1 cellular context compared by ENCODE assay signal in genomic region chr6:43575105-43575771, GRCh38.
TF ChIP-seq lines count a peak whose summit lies in the region.

No MANE protein-coding gene starts in this region.

TF ChIP-seq in HepG2, 621 proteins besides CTCF, POLR2A, EP300 and RAD21 (continues in another document):
- TF ChIP-seq ZNF431 (CRISPR knock-in tag; IDR thresholded peaks at IDR 0.05; ENCODE audit: borderline replicate concordance, low read depth) = peak; percentile 53; the same call in 1 of the 2 replicates
- TF ChIP-seq, protein P1, sequence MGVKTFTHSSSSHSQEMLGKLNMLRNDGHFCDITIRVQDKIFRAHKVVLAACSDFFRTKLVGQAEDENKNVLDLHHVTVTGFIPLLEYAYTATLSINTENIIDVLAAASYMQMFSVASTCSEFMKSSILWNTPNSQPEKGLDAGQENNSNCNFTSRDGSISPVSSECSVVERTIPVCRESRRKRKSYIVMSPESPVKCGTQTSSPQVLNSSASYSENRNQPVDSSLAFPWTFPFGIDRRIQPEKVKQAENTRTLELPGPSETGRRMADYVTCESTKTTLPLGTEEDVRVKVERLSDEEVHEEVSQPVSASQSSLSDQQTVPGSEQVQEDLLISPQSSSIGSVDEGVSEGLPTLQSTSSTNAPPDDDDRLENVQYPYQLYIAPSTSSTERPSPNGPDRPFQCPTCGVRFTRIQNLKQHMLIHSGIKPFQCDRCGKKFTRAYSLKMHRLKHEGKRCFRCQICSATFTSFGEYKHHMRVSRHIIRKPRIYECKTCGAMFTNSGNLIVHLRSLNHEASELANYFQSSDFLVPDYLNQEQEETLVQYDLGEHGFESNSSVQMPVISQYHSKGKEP (CRISPR knock-in tag; IDR thresholded peaks at IDR 0.05) = no peak
- TF ChIP-seq ATF7 (IDR thresholded peaks at IDR 0.05) = no peak
- TF ChIP-seq ATF7 (CRISPR knock-in tag; IDR thresholded peaks at IDR 0.05) = 0 out of 2 replicates have a peak, but pooled peaks have one; percentile 4
- TF ChIP-seq IRF2 (CRISPR knock-in tag; IDR thresholded peaks at IDR 0.05) = no peak
- TF ChIP-seq, protein P2, sequence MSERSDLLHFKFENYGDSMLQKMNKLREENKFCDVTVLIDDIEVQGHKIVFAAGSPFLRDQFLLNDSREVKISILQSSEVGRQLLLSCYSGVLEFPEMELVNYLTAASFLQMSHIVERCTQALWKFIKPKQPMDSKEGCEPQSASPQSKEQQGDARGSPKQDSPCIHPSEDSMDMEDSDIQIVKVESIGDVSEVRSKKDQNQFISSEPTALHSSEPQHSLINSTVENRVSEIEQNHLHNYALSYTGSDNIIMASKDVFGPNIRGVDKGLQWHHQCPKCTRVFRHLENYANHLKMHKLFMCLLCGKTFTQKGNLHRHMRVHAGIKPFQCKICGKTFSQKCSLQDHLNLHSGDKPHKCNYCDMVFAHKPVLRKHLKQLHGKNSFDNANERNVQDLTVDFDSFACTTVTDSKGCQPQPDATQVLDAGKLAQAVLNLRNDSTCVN (CRISPR knock-in tag; IDR thresholded peaks at IDR 0.05; ENCODE audit: borderline replicate concordance) = peak; percentile 10; the same call in 1 of the 2 replicates
- peak; percentile 64; the same call in 1 of the 2 replicates for TF ChIP-seq DDIT3 (CRISPR knock-in tag; IDR thresholded peaks at IDR 0.05)
- TF ChIP-seq ZNF317 (CRISPR knock-in tag; IDR thresholded peaks at IDR 0.05) = 0 out of 2 replicates have a peak, but pooled peaks have one; percentile 34
- TF ChIP-seq ZSCAN9 (CRISPR knock-in tag; IDR thresholded peaks at IDR 0.05; ENCODE audit: borderline replicate concordance) = 0 out of 2 replicates have a peak, but pooled peaks have one; percentile 30
- no peak for TF ChIP-seq ZNF282 (IDR thresholded peaks at IDR 0.05; ENCODE audit: partially characterized antibody)
- TF ChIP-seq SP140L (CRISPR knock-in tag; IDR thresholded peaks at IDR 0.05; ENCODE audit: borderline replicate concordance) = 0 out of 2 replicates have a peak, but pooled peaks have one; percentile 40
- TF ChIP-seq ELF3 (CRISPR knock-in tag; IDR thresholded peaks at IDR 0.05) = peak; percentile 32; the same call in 1 of the 2 replicates
- TF ChIP-seq, protein P3, sequence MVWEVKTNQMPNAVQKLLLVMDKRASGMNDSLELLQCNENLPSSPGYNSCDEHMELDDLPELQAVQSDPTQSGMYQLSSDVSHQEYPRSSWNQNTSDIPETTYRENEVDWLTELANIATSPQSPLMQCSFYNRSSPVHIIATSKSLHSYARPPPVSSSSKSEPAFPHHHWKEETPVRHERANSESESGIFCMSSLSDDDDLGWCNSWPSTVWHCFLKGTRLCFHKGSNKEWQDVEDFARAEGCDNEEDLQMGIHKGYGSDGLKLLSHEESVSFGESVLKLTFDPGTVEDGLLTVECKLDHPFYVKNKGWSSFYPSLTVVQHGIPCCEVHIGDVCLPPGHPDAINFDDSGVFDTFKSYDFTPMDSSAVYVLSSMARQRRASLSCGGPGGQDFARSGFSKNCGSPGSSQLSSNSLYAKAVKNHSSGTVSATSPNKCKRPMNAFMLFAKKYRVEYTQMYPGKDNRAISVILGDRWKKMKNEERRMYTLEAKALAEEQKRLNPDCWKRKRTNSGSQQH (CRISPR knock-in tag; IDR thresholded peaks at IDR 0.05; ENCODE audit: low read depth) = peak; percentile 38; the same call in 1 of the 2 replicates
- TF ChIP-seq NR2F1 (CRISPR knock-in tag; IDR thresholded peaks at IDR 0.05) = no peak
- TF ChIP-seq HES4 (CRISPR knock-in tag; IDR thresholded peaks at IDR 0.05; ENCODE audit: borderline replicate concordance) = 0 out of 2 replicates have a peak, but pooled peaks have one; percentile 79
- TF ChIP-seq, protein P4, sequence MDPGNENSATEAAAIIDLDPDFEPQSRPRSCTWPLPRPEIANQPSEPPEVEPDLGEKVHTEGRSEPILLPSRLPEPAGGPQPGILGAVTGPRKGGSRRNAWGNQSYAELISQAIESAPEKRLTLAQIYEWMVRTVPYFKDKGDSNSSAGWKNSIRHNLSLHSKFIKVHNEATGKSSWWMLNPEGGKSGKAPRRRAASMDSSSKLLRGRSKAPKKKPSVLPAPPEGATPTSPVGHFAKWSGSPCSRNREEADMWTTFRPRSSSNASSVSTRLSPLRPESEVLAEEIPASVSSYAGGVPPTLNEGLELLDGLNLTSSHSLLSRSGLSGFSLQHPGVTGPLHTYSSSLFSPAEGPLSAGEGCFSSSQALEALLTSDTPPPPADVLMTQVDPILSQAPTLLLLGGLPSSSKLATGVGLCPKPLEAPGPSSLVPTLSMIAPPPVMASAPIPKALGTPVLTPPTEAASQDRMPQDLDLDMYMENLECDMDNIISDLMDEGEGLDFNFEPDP (CRISPR knock-in tag; conservative IDR thresholded peaks at IDR 0.05) = 0 out of 2 replicates have a peak, but pooled peaks have one; percentile 11
- TF ChIP-seq ZNF737 (CRISPR knock-in tag; IDR thresholded peaks at IDR 0.05; ENCODE audit: borderline replicate concordance) = peak; percentile 73; the same call in 1 of the 2 replicates
- no peak for TF ChIP-seq STAT6 (CRISPR knock-in tag; IDR thresholded peaks at IDR 0.05; ENCODE audit: borderline replicate concordance)
- peak; percentile 96; the same call in 1 of the 2 replicates for TF ChIP-seq NRL (CRISPR knock-in tag; IDR thresholded peaks at IDR 0.05; ENCODE audit: borderline replicate concordance)
- TF ChIP-seq ZNF543 (CRISPR knock-in tag; IDR thresholded peaks at IDR 0.05) = no peak
- no peak; the same call in 1 of the 2 replicates for TF ChIP-seq TOPORS (CRISPR knock-in tag; IDR thresholded peaks at IDR 0.05)
- TF ChIP-seq ZNF441 (CRISPR knock-in tag; IDR thresholded peaks at IDR 0.05; ENCODE audit: borderline replicate concordance) = peak; percentile 11; the same call in 1 of the 2 replicates
- TF ChIP-seq, protein P5, sequence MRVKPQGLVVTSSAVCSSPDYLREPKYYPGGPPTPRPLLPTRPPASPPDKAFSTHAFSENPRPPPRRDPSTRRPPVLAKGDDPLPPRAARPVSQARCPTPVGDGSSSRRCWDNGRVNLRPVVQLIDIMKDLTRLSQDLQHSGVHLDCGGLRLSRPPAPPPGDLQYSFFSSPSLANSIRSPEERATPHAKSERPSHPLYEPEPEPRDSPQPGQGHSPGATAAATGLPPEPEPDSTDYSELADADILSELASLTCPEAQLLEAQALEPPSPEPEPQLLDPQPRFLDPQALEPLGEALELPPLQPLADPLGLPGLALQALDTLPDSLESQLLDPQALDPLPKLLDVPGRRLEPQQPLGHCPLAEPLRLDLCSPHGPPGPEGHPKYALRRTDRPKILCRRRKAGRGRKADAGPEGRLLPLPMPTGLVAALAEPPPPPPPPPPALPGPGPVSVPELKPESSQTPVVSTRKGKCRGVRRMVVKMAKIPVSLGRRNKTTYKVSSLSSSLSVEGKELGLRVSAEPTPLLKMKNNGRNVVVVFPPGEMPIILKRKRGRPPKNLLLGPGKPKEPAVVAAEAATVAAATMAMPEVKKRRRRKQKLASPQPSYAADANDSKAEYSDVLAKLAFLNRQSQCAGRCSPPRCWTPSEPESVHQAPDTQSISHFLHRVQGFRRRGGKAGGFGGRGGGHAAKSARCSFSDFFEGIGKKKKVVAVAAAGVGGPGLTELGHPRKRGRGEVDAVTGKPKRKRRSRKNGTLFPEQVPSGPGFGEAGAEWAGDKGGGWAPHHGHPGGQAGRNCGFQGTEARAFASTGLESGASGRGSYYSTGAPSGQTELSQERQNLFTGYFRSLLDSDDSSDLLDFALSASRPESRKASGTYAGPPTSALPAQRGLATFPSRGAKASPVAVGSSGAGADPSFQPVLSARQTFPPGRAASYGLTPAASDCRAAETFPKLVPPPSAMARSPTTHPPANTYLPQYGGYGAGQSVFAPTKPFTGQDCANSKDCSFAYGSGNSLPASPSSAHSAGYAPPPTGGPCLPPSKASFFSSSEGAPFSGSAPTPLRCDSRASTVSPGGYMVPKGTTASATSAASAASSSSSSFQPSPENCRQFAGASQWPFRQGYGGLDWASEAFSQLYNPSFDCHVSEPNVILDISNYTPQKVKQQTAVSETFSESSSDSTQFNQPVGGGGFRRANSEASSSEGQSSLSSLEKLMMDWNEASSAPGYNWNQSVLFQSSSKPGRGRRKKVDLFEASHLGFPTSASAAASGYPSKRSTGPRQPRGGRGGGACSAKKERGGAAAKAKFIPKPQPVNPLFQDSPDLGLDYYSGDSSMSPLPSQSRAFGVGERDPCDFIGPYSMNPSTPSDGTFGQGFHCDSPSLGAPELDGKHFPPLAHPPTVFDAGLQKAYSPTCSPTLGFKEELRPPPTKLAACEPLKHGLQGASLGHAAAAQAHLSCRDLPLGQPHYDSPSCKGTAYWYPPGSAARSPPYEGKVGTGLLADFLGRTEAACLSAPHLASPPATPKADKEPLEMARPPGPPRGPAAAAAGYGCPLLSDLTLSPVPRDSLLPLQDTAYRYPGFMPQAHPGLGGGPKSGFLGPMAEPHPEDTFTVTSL (CRISPR knock-in tag; IDR thresholded peaks at IDR 0.05; ENCODE audit: borderline replicate concordance) = peak; percentile 76; the same call in 1 of the 2 replicates
- TF ChIP-seq ZNF850 (CRISPR knock-in tag; conservative IDR thresholded peaks at IDR 0.05) = 0 out of 2 replicates have a peak, but pooled peaks have one; percentile 70
- TF ChIP-seq ZNF609 (CRISPR knock-in tag; IDR thresholded peaks at IDR 0.05; ENCODE audit: borderline replicate concordance) = no peak
- no peak for TF ChIP-seq JUNB (CRISPR knock-in tag; IDR thresholded peaks at IDR 0.05; ENCODE audit: borderline replicate concordance)
- TF ChIP-seq ZFP82 (CRISPR knock-in tag; IDR thresholded peaks at IDR 0.05; ENCODE audit: borderline replicate concordance) = peak; percentile 69; the same call in 1 of the 2 replicates
- TF ChIP-seq ZSCAN30 (CRISPR knock-in tag; IDR thresholded peaks at IDR 0.05) = peak; percentile 80; the same call in 1 of the 2 replicates
- 0 out of 2 replicates have a peak, but pooled peaks have one; percentile 9 for TF ChIP-seq FOSL1 (CRISPR knock-in tag; IDR thresholded peaks at IDR 0.05; ENCODE audit: borderline replicate concordance)
- no peak; the same call in 1 of the 2 replicates for TF ChIP-seq ZNF570 (CRISPR knock-in tag; IDR thresholded peaks at IDR 0.05; ENCODE audit: borderline replicate concordance)
- 0 out of 2 replicates have a peak, but pooled peaks have one; percentile 2 for TF ChIP-seq NFE2 (CRISPR knock-in tag; IDR thresholded peaks at IDR 0.05)
- TF ChIP-seq ZNF280B (CRISPR knock-in tag; IDR thresholded peaks at IDR 0.05; ENCODE audit: borderline replicate concordance) = 0 out of 2 replicates have a peak, but pooled peaks have one; percentile 59
